ENCODE assay signal across 6 cellular contexts in the genomic region with DNA sequence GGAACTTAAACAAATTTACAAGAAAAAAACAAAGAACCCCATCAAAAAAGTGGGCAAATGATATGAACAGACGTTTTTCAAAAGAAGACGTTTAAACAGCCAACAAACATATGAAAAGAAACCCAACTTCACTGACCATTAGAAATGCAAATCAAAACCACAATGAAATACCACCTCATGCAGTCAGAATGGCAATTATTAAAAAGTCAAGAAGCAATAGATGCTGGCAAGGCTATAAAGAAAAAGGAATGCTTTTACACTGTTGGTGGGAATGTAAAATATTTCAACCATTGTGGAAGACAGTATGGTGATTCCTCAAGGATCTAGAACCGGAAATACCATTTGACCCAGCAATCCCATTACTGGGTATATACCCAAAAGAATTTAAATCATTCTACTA.
DNase-seq lines count a peak whose midpoint lies in the region; FAIRE-seq and TF ChIP-seq lines count a peak whose summit lies in the region.
"Not testable (repeated sequence)": the region's sequence is repeated elsewhere in the genome, so short reads cannot be mapped to it uniquely, and the experiment has no call there.

No MANE protein-coding gene starts in this region.

- TF ChIP-seq POLR2A in H54 (IDR thresholded peaks at IDR 0.05; ENCODE audit: low read depth, low read length), result not testable (repeated sequence)

- in situ Hi-C loops in astrocyte of the cerebellum (cut with HindIII; ENCODE audit: low sequenced_read_pairs), result not testable (repeated sequence)

- TF ChIP-seq CTCF in AG09309 (IDR thresholded peaks at IDR 0.05; ENCODE audit: control insufficient read depth, insufficient read depth, low read depth, low read length, missing control alignments); astrocyte of the cerebellum (IDR thresholded peaks at IDR 0.05; ENCODE audit: low read depth, low read length, missing control alignments): not testable (repeated sequence)

- FAIRE-seq in H54 (lab: Jason Lieb, UNC), result peak; percentile 61

- H3K4me3 ChIP-seq in AG09309 (ENCODE audit: control insufficient read depth, low read depth, low read length); astrocyte of the cerebellum (ENCODE audit: low read depth, low read length): not testable (repeated sequence)

- DNase-seq in AG09309 (ENCODE audit: low read depth) (peak; percentile 21), EL (peak; percentile 86), LHCN-M2 (ENCODE audit: low read depth) (peak; percentile 11), astrocyte of the cerebellum (ENCODE audit: low read depth) (peak; percentile 77), glomerular visceral epithelial cell (ENCODE audit: extremely low spot score) (peak; percentile 9)
- not testable (repeated sequence) for DNase-seq in H54 (ENCODE audit: insufficient read length, low spot score)
